In the genomic region with DNA sequence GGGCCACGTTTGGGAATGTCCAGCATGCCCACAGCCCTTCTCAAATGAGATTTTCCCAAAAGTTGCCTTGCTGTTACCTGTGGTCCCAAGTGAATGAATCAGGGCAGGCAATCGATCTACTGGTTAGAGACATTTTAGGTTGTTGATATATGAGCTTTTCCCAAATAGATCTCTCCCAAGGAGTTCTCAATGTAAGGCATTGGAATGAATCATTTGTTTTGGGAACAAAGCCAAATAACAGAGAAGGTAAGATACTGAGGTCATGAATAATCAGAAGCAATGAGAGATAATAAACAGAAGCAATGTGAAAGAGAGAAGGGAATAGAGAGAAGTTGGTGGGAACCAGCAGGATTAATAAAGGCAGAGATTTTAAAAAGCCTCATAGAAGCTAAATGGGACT, we compare ENCODE assay signal across 1 cellular context.
TF ChIP-seq lines count a peak whose summit lies in the region.

No MANE protein-coding gene starts in this region.

TF ChIP-seq in IMR-90, 13 proteins besides CTCF, POLR2A, EP300 and RAD21 (continued from another document):
- no peak for TF ChIP-seq ELK1 (IDR thresholded peaks at IDR 0.05; ENCODE audit: borderline replicate concordance, low read depth, low read length)
- TF ChIP-seq NFE2L2 (IDR thresholded peaks at IDR 0.05; ENCODE audit: low read depth, low read length), result no peak
- no peak for TF ChIP-seq BHLHE40 (IDR thresholded peaks at IDR 0.05; ENCODE audit: low read depth, low read length)
- TF ChIP-seq MAZ (IDR thresholded peaks at IDR 0.05; ENCODE audit: borderline replicate concordance, low read depth, low read length), result no peak
- TF ChIP-seq RFX5 (IDR thresholded peaks at IDR 0.05; ENCODE audit: low read depth, low read length), result no peak
- no peak for TF ChIP-seq FOS (IDR thresholded peaks at IDR 0.05; ENCODE audit: low read depth, low read length)
- no peak for TF ChIP-seq CEBPB (IDR thresholded peaks at IDR 0.05; ENCODE audit: low read depth, low read length)
- no peak for TF ChIP-seq USF2 (IDR thresholded peaks at IDR 0.05; ENCODE audit: low read depth, low read length)
- TF ChIP-seq SMC3 (IDR thresholded peaks at IDR 0.05; ENCODE audit: low read depth, low read length), result no peak
- no peak for TF ChIP-seq MXI1 (IDR thresholded peaks at IDR 0.05; ENCODE audit: borderline replicate concordance, low read depth, low read length)
